In the genomic region with DNA sequence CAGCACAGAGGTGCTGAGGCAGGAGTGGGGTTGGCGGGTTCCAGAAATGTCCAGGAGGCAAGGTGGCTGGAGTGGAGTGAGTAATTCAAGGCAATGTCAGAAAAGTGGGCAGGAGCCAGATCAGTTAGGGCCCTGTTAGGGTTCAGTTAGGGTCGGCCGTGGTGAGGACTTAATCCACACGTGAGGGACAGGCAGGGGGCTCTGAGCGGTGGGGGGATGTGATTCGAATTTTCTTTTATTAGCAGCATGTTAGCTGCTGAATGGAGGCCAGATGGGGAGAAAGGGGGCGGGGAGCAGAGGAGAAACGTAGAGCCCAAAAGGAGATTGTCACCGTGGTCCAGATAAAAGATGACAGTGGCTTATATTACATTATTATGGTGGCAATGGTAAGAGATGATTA, we compare ENCODE assay signal across 19 cellular contexts.
DNase-seq lines count a peak whose midpoint lies in the region; ATAC-seq and TF ChIP-seq lines count a peak whose summit lies in the region.
"Had no signal": no experiment of that assay in that cellular context is flagged by ENCODE, and none has a peak within 500 bp of the region (broad histone marks: within the 10 kb centered on the region; RNA-seq: fewer than 3 reads in every experiment).

No MANE protein-coding gene starts in this region.

- no peaks in the 10 kb centered on the region for H3K27me3 ChIP-seq in H7 (ENCODE audit: control insufficient read depth, insufficient read depth, low read length)
- no peaks in the 10 kb centered on the region for H3K27me3 ChIP-seq in esophagus muscularis mucosa
- H3K27me3 ChIP-seq: BLaER1 had no signal

- intact Hi-C loops in esophagus muscularis mucosa (cut with DNase I), result no loop called here

- no peaks in the 10 kb centered on the region for H3K36me3 ChIP-seq in H7 (replicated peaks; ENCODE audit: control insufficient read depth, insufficient read depth, low read length)
- H3K36me3 ChIP-seq in esophagus muscularis mucosa, result no peaks in the 10 kb centered on the region
- H3K36me3 ChIP-seq: BLaER1 had no signal

- no peak overlapping the region for H3K27ac ChIP-seq in esophagus muscularis mucosa (replicated peaks in 1 of 4)
- H3K27ac ChIP-seq: 22Rv1, BLaER1, C4-2B had no signal

- WGBS in esophagus muscularis mucosa, result 73% methylated on average over 9 of the region's 9 CpGs

- H3K4me3 ChIP-seq in H7 (ENCODE audit: insufficient read depth, low read depth, low read length) (no peak overlapping the region), esophagus muscularis mucosa (no peak overlapping the region)
- H3K4me3 ChIP-seq: BLaER1, GM12878 had no signal

- TF ChIP-seq CTCF in esophagus muscularis mucosa (IDR thresholded peaks at IDR 0.05), result no peak

- no peak for TF ChIP-seq EP300 in esophagus muscularis mucosa (IDR thresholded peaks at IDR 0.05)

- peaks cover 0 to 6% (median 0%) of the 10 kb centered on the region in 4 donors for H3K4me1 ChIP-seq in esophagus muscularis mucosa

- ATAC-seq in GM21360 (IDR thresholded peaks at IDR 0.05; ENCODE audit: unreplicated experiment) (no peak), GM18867 (IDR thresholded peaks at IDR 0.05; ENCODE audit: unreplicated experiment) (no peak)
- ATAC-seq: CD8-positive, alpha-beta T cell; GM12878; HCT116 had no signal

- DNase-seq in H7, result peak; percentile 6
- DNase-seq in NCI-H82 treated with DMSO at 0.1 percent for 48 hours (lab: John Stamatoyannopoulos, UW; ENCODE audit: unreplicated experiment), result peak; percentile 36
- DNase-seq in esophagus muscularis mucosa (ENCODE audit: extremely low spot score), result peak; percentile 70
- no peak for DNase-seq in COLO668 (lab: John Stamatoyannopoulos, UW; ENCODE audit: unreplicated experiment)
- DNase-seq: CD4-positive, CD25-positive, alpha-beta regulatory T cell; CD8-positive, alpha-beta T cell; DMS 273 treated with DMSO at 0.1 percent for 48 hours; DMS79; EL; GDM1; GOT3; H9 had no signal

- no peak for TF ChIP-seq POLR2A in esophagus muscularis mucosa (IDR thresholded peaks at IDR 0.05; ENCODE audit: low read depth)

- H3K9me3 ChIP-seq in esophagus muscularis mucosa, result no peaks in the 10 kb centered on the region
- H3K9me3 ChIP-seq: BLaER1 had no signal
